16 cellular contexts compared by ENCODE assay signal in genomic region chr10:122083478-122084025, GRCh38.
DNase-seq lines count a peak whose midpoint lies in the region; ATAC-seq and TF ChIP-seq lines count a peak whose summit lies in the region.
"Had no signal": no experiment of that assay in that cellular context is flagged by ENCODE, and none has a peak within 500 bp of the region (broad histone marks: within the 10 kb centered on the region; RNA-seq: fewer than 3 reads in every experiment).

No MANE protein-coding gene starts in this region.

- H3K27ac ChIP-seq in heart left ventricle (peak overlapping the region in 4 of 12 donors; percentile 28 to 65 (median 31)), right atrium auricular region (peak overlapping the region; percentile 39 to 56), uterus (no peak overlapping the region)
- no peak overlapping the region for H3K27ac ChIP-seq in CD4-positive, alpha-beta T cell (ENCODE audit: low read depth, low read length)

- H3K36me3 Mint-ChIP-seq in CD4-positive, alpha-beta T cell (ENCODE audit: low read depth) = no peaks in the 10 kb centered on the region
- H3K36me3 Mint-ChIP-seq in nephron progenitor cell (ENCODE audit: low read depth) = peaks cover 21% of the 10 kb centered on the region
- H3K36me3 Mint-ChIP-seq: CD14-positive monocyte; CD8-positive, alpha-beta memory T cell; IgD-negative memory B cell had no signal

- peaks cover 0 to 37% (median 2%) of the 10 kb centered on the region in 9 donors for H3K36me3 ChIP-seq in heart left ventricle
- H3K36me3 ChIP-seq in right atrium auricular region = peaks cover 29% of the 10 kb centered on the region
- no peaks in the 10 kb centered on the region for H3K36me3 ChIP-seq in uterus
- H3K36me3 ChIP-seq: HAP-1 had no signal

- TF ChIP-seq CTCF in heart left ventricle (IDR thresholded peaks at IDR 0.05) (no peak), right atrium auricular region (IDR thresholded peaks at IDR 0.05) (no peak), uterus (IDR thresholded peaks at IDR 0.05) (no peak), nephron progenitor cell (IDR thresholded peaks at IDR 0.05) (no peak)
- no peak for TF ChIP-seq CTCF in CD4-positive, alpha-beta T cell (IDR thresholded peaks at IDR 0.05)

- H3K9me3 ChIP-seq in heart left ventricle = no peaks in the 10 kb centered on the region
- no peaks in the 10 kb centered on the region for H3K9me3 ChIP-seq in right atrium auricular region
- H3K9me3 ChIP-seq in uterus = no peaks in the 10 kb centered on the region
- no peaks in the 10 kb centered on the region for H3K9me3 ChIP-seq in CD4-positive, alpha-beta T cell (ENCODE audit: control insufficient read depth, low read length)
- H3K9me3 ChIP-seq: A549, Caco-2, HAP-1 had no signal

- DNase-seq in NCI-H446 treated with DMSO at 0.1 percent for 48 hours (lab: John Stamatoyannopoulos, UW) (peak; percentile 48), heart left ventricle (peak in 4 of 5 donors; percentile 65 to 83 (median 72)), right atrium auricular region (ENCODE audit: low spot score) (no peak), uterus (no peak), nephron progenitor cell (no peak)
- DNase-seq in CD4-positive, alpha-beta T cell = no peak
- DNase-seq: Caco-2; CD8-positive, alpha-beta memory T cell; DND-41; GDM1 had no signal

- no peaks in the 10 kb centered on the region for H3K27me3 Mint-ChIP-seq in CD4-positive, alpha-beta T cell
- H3K27me3 Mint-ChIP-seq in nephron progenitor cell (ENCODE audit: low read depth, poor library complexity) = no peaks in the 10 kb centered on the region

- ATAC-seq in heart left ventricle (peak; percentile 47 to 71 (median 64)), GM21529 (IDR thresholded peaks at IDR 0.05; ENCODE audit: unreplicated experiment) (no peak)
- no peak for ATAC-seq in CD4-positive, alpha-beta T cell (ENCODE audit: poor library complexity)
- ATAC-seq: A549 had no signal

- WGBS in heart left ventricle, 4 donors = 57 to 69% (median 66%) methylated on average over 5 to 9 of the region's 9 CpGs

- CTCF ChIA-PET in CD4-positive, alpha-beta T cell (lab: Charles Lee) = no interaction called here

- no peaks in the 10 kb centered on the region for H3K27me3 ChIP-seq in heart left ventricle
- no peaks in the 10 kb centered on the region for H3K27me3 ChIP-seq in right atrium auricular region
- H3K27me3 ChIP-seq in uterus = no peaks in the 10 kb centered on the region
- no peaks in the 10 kb centered on the region for H3K27me3 ChIP-seq in CD4-positive, alpha-beta T cell (ENCODE audit: control insufficient read depth, insufficient read depth, low read length)

- TF ChIP-seq POLR2A in heart left ventricle (IDR thresholded peaks at IDR 0.05) = no peak
- TF ChIP-seq POLR2A in uterus (IDR thresholded peaks at IDR 0.05) = no peak

- intact Hi-C loops in heart left ventricle (cut with DNase I) (loop anchor here in 1 of 10 donors (2.0 kb wide), 1 partner anchor 15 kb away; no protein-coding TSS in a partner anchor), uterus (cut with DNase I; ENCODE audit: low total_unique reads) (no loop called here)
- intact Hi-C loops in CD4-positive, alpha-beta T cell (cut with DNase I, micrococcal nuclease) = no loop called here

- no peaks in the 10 kb centered on the region for H3K9me3 Mint-ChIP-seq in CD4-positive, alpha-beta T cell
- no peaks in the 10 kb centered on the region for H3K9me3 Mint-ChIP-seq in nephron progenitor cell
- H3K9me3 Mint-ChIP-seq: GM23338, IgD-negative memory B cell had no signal

- no peaks in the 10 kb centered on the region for H3K4me1 Mint-ChIP-seq in CD4-positive, alpha-beta T cell (ENCODE audit: low read depth)
- peaks cover 11% of the 10 kb centered on the region for H3K4me1 Mint-ChIP-seq in nephron progenitor cell
- H3K4me1 Mint-ChIP-seq: CD14-positive monocyte; CD8-positive, alpha-beta memory T cell; IgD-negative memory B cell had no signal

- H3K4me3 Mint-ChIP-seq in CD4-positive, alpha-beta T cell = no peak overlapping the region
- no peak overlapping the region for H3K4me3 Mint-ChIP-seq in nephron progenitor cell
- H3K4me3 Mint-ChIP-seq: CD14-positive monocyte; CD8-positive, alpha-beta memory T cell; GM23338; IgD-negative memory B cell had no signal

- H3K4me1 ChIP-seq in heart left ventricle (peaks cover 3 to 63% (median 23%) of the 10 kb centered on the region in 12 donors), right atrium auricular region (peaks cover 0 to 44% of the 10 kb centered on the region in 2 donors), uterus (no peaks in the 10 kb centered on the region)
- H3K4me1 ChIP-seq: Caco-2, HAP-1 had no signal

- H3K4me3 ChIP-seq in heart left ventricle = no peak overlapping the region
- no peak overlapping the region for H3K4me3 ChIP-seq in right atrium auricular region
- no peak overlapping the region for H3K4me3 ChIP-seq in uterus
- H3K4me3 ChIP-seq: A549, GM23338, HAP-1 had no signal

- H3K27ac Mint-ChIP-seq in CD4-positive, alpha-beta T cell = no peak overlapping the region
- H3K27ac Mint-ChIP-seq in nephron progenitor cell = no peak overlapping the region
- H3K27ac Mint-ChIP-seq: CD14-positive monocyte; CD8-positive, alpha-beta memory T cell; GM23338; IgD-negative memory B cell had no signal

- POLR2A ChIA-PET in CD4-positive, alpha-beta T cell (lab: Charles Lee) = no interaction called here

Comparison
In these comparisons a context has a peak if more than half of its experiments do, and no peak if none do; other contexts are left out.
1. DNase-seq: peak in NCI-H446 treated with DMSO at 0.1 percent for 48 hours (single experiment) and heart left ventricle (4 of 5); none in right atrium auricular region (single experiment), uterus (0 of 2), CD4-positive, alpha-beta T cell (0 of 10) and nephron progenitor cell (single experiment).
2. ATAC-seq: peak in heart left ventricle (4 of 4); none in GM21529 (single experiment) and CD4-positive, alpha-beta T cell (single experiment).
3. H3K27ac ChIP-seq: peak in right atrium auricular region (2 of 2); none in uterus (0 of 2) and CD4-positive, alpha-beta T cell (single experiment).